ENCODE assay signal across 25 cellular contexts in genomic region chr22:30945653-30946052, GRCh38. TPM values are rescaled to one million over a fixed set of nuclear protein-coding genes. Genes with fewer than 3 reads are reported as not detected.
DNase-seq lines count a peak whose midpoint lies in the region; ATAC-seq and TF ChIP-seq lines count a peak whose summit lies in the region.
"Had no signal": no experiment of that assay in that cellular context is flagged by ENCODE, and none has a peak within 500 bp of the region (broad histone marks: within the 10 kb centered on the region; RNA-seq: fewer than 3 reads in every experiment).

No MANE protein-coding gene starts in this region.

- in situ Hi-C loops in mammary epithelial cell (cut with MboI; ENCODE audit: low sequenced_read_pairs in 2 of 2) = loop anchor here (5.0 to 10.0 kb wide), 2 partner anchors 142 to 209 kb away; no protein-coding TSS in a partner anchor

- peak overlapping the region; percentile 50 for H3K9ac ChIP-seq in mammary epithelial cell (ENCODE audit: insufficient read depth, low read length)
- H3K9ac ChIP-seq: GM23248 had no signal

- H3K79me2 ChIP-seq in mammary epithelial cell (ENCODE audit: insufficient read depth, low read length) = no peaks in the 10 kb centered on the region

- no peaks in the 10 kb centered on the region for H3K27me3 ChIP-seq in mammary epithelial cell (ENCODE audit: insufficient read depth, low read length)
- H3K27me3 ChIP-seq: BLaER1 had no signal

- no peak overlapping the region for H3K4me3 ChIP-seq in mammary epithelial cell (replicated peaks in 1 of 3; ENCODE audit: insufficient read depth in 1 of 3, low read depth in 2 of 3, low read length in 3 of 3)
- H3K4me3 ChIP-seq: BLaER1, GM23248 had no signal

- H3K27ac Mint-ChIP-seq in activated naive CD4-positive, alpha-beta T cell treated with anti-CD3 and anti-CD28 coated beads for 36 hours = peak overlapping the region; percentile 3
- H3K27ac Mint-ChIP-seq in naive thymus-derived CD8-positive, alpha-beta T cell = peak overlapping the region in 9 of 10 donors; percentile 8 to 89 (median 57)

- H3K4me1 Mint-ChIP-seq in activated naive CD4-positive, alpha-beta T cell treated with anti-CD3 and anti-CD28 coated beads for 36 hours (ENCODE audit: low read depth) = peaks cover 58% of the 10 kb centered on the region
- peaks cover 43 to 64% (median 60%) of the 10 kb centered on the region in 4 donors for H3K4me1 Mint-ChIP-seq in naive thymus-derived CD8-positive, alpha-beta T cell

- dilution Hi-C loops in mammary epithelial cell (cut with HindIII; ENCODE audit: low sequenced_read_pairs) = no loop called here

- intact Hi-C loops in activated naive CD4-positive, alpha-beta T cell treated with anti-CD3 and anti-CD28 coated beads for 36 hours (cut with micrococcal nuclease) = loop anchor here (5.0 to 10.0 kb wide), 2 partner anchors 287 to 329 kb away; no protein-coding TSS in a partner anchor
- intact Hi-C loops in mammary epithelial cell (cut with micrococcal nuclease) = no loop called here

- peaks cover 12% of the 10 kb centered on the region for H3K36me3 ChIP-seq in mammary epithelial cell (ENCODE audit: insufficient read depth, low read length)

- H3K9me3 Mint-ChIP-seq in activated naive CD4-positive, alpha-beta T cell treated with anti-CD3 and anti-CD28 coated beads for 36 hours = no peaks in the 10 kb centered on the region
- H3K9me3 Mint-ChIP-seq in naive thymus-derived CD8-positive, alpha-beta T cell = no peaks in the 10 kb centered on the region
- H3K9me3 Mint-ChIP-seq: natural killer cell had no signal

- ATAC-seq in naive thymus-derived CD8-positive, alpha-beta T cell = no peak
- ATAC-seq: activated CD4-positive, CD25-positive, alpha-beta regulatory T cell treated with anti-CD3 and anti-CD28 coated beads, Interleukin-2, amount 50 U/mL, for 24 hours; natural killer cell; sciatic nerve had no signal

- no peak overlapping the region for H3K4me3 Mint-ChIP-seq in activated naive CD4-positive, alpha-beta T cell treated with anti-CD3 and anti-CD28 coated beads for 36 hours
- peak overlapping the region in 2 of 10 donors; percentile 5 to 48 for H3K4me3 Mint-ChIP-seq in naive thymus-derived CD8-positive, alpha-beta T cell
- H3K4me3 Mint-ChIP-seq: natural killer cell had no signal

- H3K27ac ChIP-seq in RWPE1 = no peak overlapping the region
- H3K27ac ChIP-seq in mammary epithelial cell (ENCODE audit: insufficient read depth, low read depth, low read length) = peak overlapping the region; percentile 78
- H3K27ac ChIP-seq: BLaER1, GM23248 had no signal

- no peak for DNase-seq in activated naive CD4-positive, alpha-beta T cell treated with anti-CD3 and anti-CD28 coated beads for 36 hours
- DNase-seq in activated naive CD4-positive, alpha-beta T cell treated with anti-CD3 and anti-CD28 coated beads, Interleukin-2, amount 50 U/mL, for 16 hours = no peak
- DNase-seq in RWPE1 (ENCODE audit: low spot score) = peak; percentile 25
- peak; percentile 91 for DNase-seq in mammary epithelial cell
- DNase-seq in naive thymus-derived CD8-positive, alpha-beta T cell = no peak
- no peak for DNase-seq in NCI-H1105 treated with DMSO at 0.1 percent for 48 hours (lab: John Stamatoyannopoulos, UW)
- no peak for DNase-seq in putamen (ENCODE audit: low spot score)
- DNase-seq in NCI-H1092 (lab: John Stamatoyannopoulos, UW) = no peak
- DNase-seq: ACHN; activated gamma-delta T cell; Calu3; effector memory CD4-positive, alpha-beta T cell; GM23248; Karpas-422; kidney; mesendoderm; natural killer cell; NCI-H1048; NCI-H2029 treated with DMSO at 0.1 percent for 48 hours; NCI-H226; NCI-H748 treated with DMSO at 0.1 percent for 48 hours; stimulated activated CD8-positive, alpha-beta memory T cell treated with anti-CD3 and anti-CD28 coated beads, Interleukin-4, amount 100 ng/mL, for 48 hours had no signal

- no peaks in the 10 kb centered on the region for H4K20me1 ChIP-seq in mammary epithelial cell (ENCODE audit: insufficient read depth, low read length)

- no peak overlapping the region for H3K4me2 ChIP-seq in mammary epithelial cell (ENCODE audit: insufficient read depth, low read depth, low read length)
- H3K4me2 ChIP-seq: BLaER1 had no signal

- H3K9me3 ChIP-seq in mammary epithelial cell (replicated peaks; ENCODE audit: insufficient read depth, low read length) = no peaks in the 10 kb centered on the region
- H3K9me3 ChIP-seq: BLaER1 had no signal

- H3K4me1 ChIP-seq in mammary epithelial cell (ENCODE audit: insufficient read depth, low read length) = peaks cover 40% of the 10 kb centered on the region

- peaks cover 39% of the 10 kb centered on the region for H3K36me3 Mint-ChIP-seq in activated naive CD4-positive, alpha-beta T cell treated with anti-CD3 and anti-CD28 coated beads for 36 hours (ENCODE audit: low read depth)
- H3K36me3 Mint-ChIP-seq in naive thymus-derived CD8-positive, alpha-beta T cell = peaks cover 14 to 58% (median 36%) of the 10 kb centered on the region in 3 donors

- 33% methylated on average over 2 of the region's 2 CpGs for WGBS in mammary epithelial cell (ENCODE audit: low coverage, missing lambda C conversion rate)

- H3K27me3 Mint-ChIP-seq in activated naive CD4-positive, alpha-beta T cell treated with anti-CD3 and anti-CD28 coated beads for 36 hours (ENCODE audit: low read depth) = no peaks in the 10 kb centered on the region
- H3K27me3 Mint-ChIP-seq in naive thymus-derived CD8-positive, alpha-beta T cell = no peaks in the 10 kb centered on the region

- BruUV-seq in mammary epithelial cell (replicated peaks; lab: Mats Ljungman, UMichigan) = no TSS peak

- CTCF ChIA-PET in activated naive CD4-positive, alpha-beta T cell treated with anti-CD3 and anti-CD28 coated beads for 36 hours (lab: Charles Lee) = interaction anchor here (0.6 to 2.6 kb wide), 6 partner anchors 11 to 183 kb away, joined by 3 to 29 read pairs (median 3); partner anchors contain the start of gene SMTN
- CTCF ChIA-PET in RWPE1 (lab: Yijun Ruan, JAX) = interaction anchor here (0.5 to 1.1 kb wide), 3 partner anchors 25 to 140 kb away, joined by 3 to 4 read pairs (median 4); no protein-coding TSS in a partner anchor
- CTCF ChIA-PET in mammary epithelial cell (lab: Charles Lee; ENCODE audit: low non-redundant PET) = interaction anchor here (0.5 to 1.0 kb wide), 6 partner anchors 23 to 368 kb away, joined by 3 to 11 read pairs (median 4); partner anchors contain the start of genes MORC2 and SELENOM

- TF ChIP-seq CTCF in RWPE1 (conservative IDR thresholded peaks at IDR 0.05; ENCODE audit: low read depth) (no peak), mammary epithelial cell (conservative IDR thresholded peaks at IDR 0.05 in 1 of 2, IDR thresholded peaks at IDR 0.05 in 1 of 2; ENCODE audit: extremely low read depth in 1 of 2, insufficient read depth in 1 of 2, low read depth in 1 of 2, low read length in 2 of 2) (no peak)

- POLR2A ChIA-PET in RWPE1 (lab: Yijun Ruan, JAX; ENCODE audit: low non-redundant PET) = no interaction called here
- POLR2A ChIA-PET in naive thymus-derived CD8-positive, alpha-beta T cell (lab: Charles Lee) = interaction anchor here (0.6 to 4.5 kb wide), 7 partner anchors 9 to 347 kb away, joined by 3 to 35 read pairs (median 3); partner anchors contain the start of genes MORC2, PIK3IP1, SMTN and TUG1

- no peak overlapping the region for H2AFZ ChIP-seq in mammary epithelial cell (ENCODE audit: low read depth, low read length)
- H2AFZ ChIP-seq: GM23248 had no signal

RNA-seq across cellular contexts. Expression of gene MORC2, which starts 22.9 kb away (rescaled TPM):
- 10 to 100 TPM; 18.3 to 18.6 TPM for total RNA-seq in activated naive CD4-positive, alpha-beta T cell treated with anti-CD3 and anti-CD28 coated beads for 36 hours
- 10 to 100 TPM; 11.3 to 24.4 TPM for total RNA-seq in mammary epithelial cell
- polyA plus RNA-seq in mammary epithelial cell = 7.0 TPM
- polyA minus RNA-seq in mammary epithelial cell = 48.5 TPM
- 10 to 100 TPM; 49.7 to 51.2 TPM for total RNA-seq in naive thymus-derived CD8-positive, alpha-beta T cell
- 10 to 100 TPM in 1 of 3 donors, 1 to 10 TPM in 2; 6.1 to 22.3 (median 8.0) TPM for polyA plus RNA-seq in naive thymus-derived CD8-positive, alpha-beta T cell

RNA-seq across cellular contexts. Expression of gene TUG1, which starts 23.4 kb away (rescaled TPM):
- 10 to 100 TPM; 42.3 to 44.0 TPM for total RNA-seq in activated naive CD4-positive, alpha-beta T cell treated with anti-CD3 and anti-CD28 coated beads for 36 hours
- 10 to 100 TPM; 63.3 to 68.0 TPM for total RNA-seq in mammary epithelial cell
- polyA plus RNA-seq in mammary epithelial cell = 39.5 TPM
- polyA minus RNA-seq in mammary epithelial cell = 67.6 TPM
- total RNA-seq in naive thymus-derived CD8-positive, alpha-beta T cell = 100 to 1,000 TPM; 161 to 170 TPM
- 10 to 100 TPM; 19.0 to 27.2 (median 19.4) TPM for polyA plus RNA-seq in naive thymus-derived CD8-positive, alpha-beta T cell

Comparison
In these comparisons a context has a peak if more than half of its experiments do, and no peak if none do; other contexts are left out.
1. DNase-seq: peak in RWPE1 (single experiment) and mammary epithelial cell (single experiment); none in activated naive CD4-positive, alpha-beta T cell treated with anti-CD3 and anti-CD28 coated beads for 36 hours (single experiment), activated naive CD4-positive, alpha-beta T cell treated with anti-CD3 and anti-CD28 coated beads, Interleukin-2, amount 50 U/mL, for 16 hours (single experiment), naive thymus-derived CD8-positive, alpha-beta T cell (0 of 10), NCI-H1105 treated with DMSO at 0.1 percent for 48 hours (single experiment), putamen (single experiment) and NCI-H1092 (single experiment).